ENCODE assay signal across 20 cellular contexts in the genomic region with DNA sequence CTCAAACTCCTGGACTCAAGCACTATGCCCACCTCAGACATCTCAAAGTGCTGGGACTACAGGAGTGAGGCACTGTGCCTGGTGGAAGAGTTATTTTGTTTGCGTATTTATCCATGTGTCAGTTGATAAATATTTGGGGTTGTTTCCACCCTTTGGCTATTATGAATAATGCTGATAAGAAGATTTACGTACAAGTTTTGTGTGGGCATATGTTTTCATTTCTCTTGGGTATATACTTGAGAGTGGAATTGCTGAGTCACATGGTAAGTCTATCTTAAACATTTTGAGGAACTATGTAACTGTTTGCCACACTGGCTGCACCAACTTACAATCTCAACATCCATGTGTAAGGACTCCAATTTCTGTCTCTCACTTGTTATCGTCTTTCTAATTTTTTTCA.
DNase-seq lines count a peak whose midpoint lies in the region; ATAC-seq and TF ChIP-seq lines count a peak whose summit lies in the region.
"Had no signal": no experiment of that assay in that cellular context is flagged by ENCODE, and none has a peak within 500 bp of the region (broad histone marks: within the 10 kb centered on the region; RNA-seq: fewer than 3 reads in every experiment).

No MANE protein-coding gene starts in this region.

- H3K9me2 ChIP-seq in SU-DHL-6 (replicated peaks; ENCODE audit: insufficient read depth, low read length): no peaks in the 10 kb centered on the region

- H3K27me3 Mint-ChIP-seq in IgD-negative memory B cell: no peaks in the 10 kb centered on the region
- H3K27me3 Mint-ChIP-seq: activated CD4-positive, alpha-beta memory T cell treated with anti-CD3 and anti-CD28 coated beads, Interleukin-2, amount 10 ng/mL, durations not matched to agents 7 days and 5 days had no signal

- peaks cover 2% of the 10 kb centered on the region for H3K36me3 Mint-ChIP-seq in IgD-negative memory B cell

- no peaks in the 10 kb centered on the region for H4K20me1 ChIP-seq in SU-DHL-6 (ENCODE audit: low read depth, low read length)

- H3K27ac ChIP-seq in ACC112 (ENCODE audit: low read depth, low read length) (peak overlapping the region; percentile 38), SU-DHL-6 (ENCODE audit: low read depth, low read length) (peak overlapping the region; percentile 99)
- H3K27ac ChIP-seq: stomach, VCaP had no signal

- H3K27ac Mint-ChIP-seq in IgD-negative memory B cell: peak overlapping the region in 2 of 3 donors; percentile 18 to 48
- H3K27ac Mint-ChIP-seq: activated CD4-positive, alpha-beta memory T cell treated with anti-CD3 and anti-CD28 coated beads, Interleukin-2, amount 10 ng/mL, durations not matched to agents 7 days and 5 days; mesothelial cell of epicardium had no signal

- peaks cover 94% of the 10 kb centered on the region for H3F3A ChIP-seq in SU-DHL-6 (ENCODE audit: insufficient read depth)

- H3K4me2 ChIP-seq in SU-DHL-6 (ENCODE audit: low read depth, low read length, poor library complexity, severe bottlenecking): peak overlapping the region; percentile 99

- H3K9ac ChIP-seq in SU-DHL-6 (ENCODE audit: low read length): peak overlapping the region; percentile 80

- peak; percentile 44 to 71 for DNase-seq in cardiac fibroblast (ENCODE audit: low read depth in 2 of 2)
- DNase-seq in NCI-H2227 treated with DMSO at 0.1 percent for 48 hours (lab: John Stamatoyannopoulos, UW): no peak
- no peak for DNase-seq in activated gamma-delta T cell (lab: John Stamatoyannopoulos, UW)
- DNase-seq in activated CD4-positive, CD25-positive, alpha-beta regulatory T cell (lab: John Stamatoyannopoulos, UW): no peak
- DNase-seq: activated CD4-positive, alpha-beta memory T cell treated with anti-CD3 and anti-CD28 coated beads, Interleukin-2, amount 10 ng/mL, durations not matched to agents 7 days and 5 days; activated T-cell treated with anti-CD3 and anti-CD28 coated beads, Interleukin-2, amount 50 U/mL, for 48 hours; central memory CD4-positive, alpha-beta T cell; foreskin melanocyte; kidney glomerular epithelial cell; NCI-H2029; NCI-H510A treated with DMSO at 0.1 percent for 48 hours; stomach had no signal

- TF ChIP-seq CTCF in SU-DHL-6 (IDR thresholded peaks at IDR 0.05; ENCODE audit: insufficient read depth, low read length, poor library complexity, severe bottlenecking) (no peak), cardiac fibroblast (IDR thresholded peaks at IDR 0.05; ENCODE audit: low read depth, low read length) (no peak)

- H3K4me3 Mint-ChIP-seq in IgD-negative memory B cell: no peak overlapping the region
- H3K4me3 Mint-ChIP-seq: activated CD4-positive, alpha-beta memory T cell treated with anti-CD3 and anti-CD28 coated beads, Interleukin-2, amount 10 ng/mL, durations not matched to agents 7 days and 5 days; mesothelial cell of epicardium; neural crest cell had no signal

- no peaks in the 10 kb centered on the region for H3K9me3 ChIP-seq in SU-DHL-6 (ENCODE audit: insufficient read depth, low read length)
- H3K9me3 ChIP-seq: stomach had no signal

- H3K27me3 ChIP-seq in ACC112 (ENCODE audit: insufficient read depth, low read length): no peaks in the 10 kb centered on the region
- no peaks in the 10 kb centered on the region for H3K27me3 ChIP-seq in SU-DHL-6 (ENCODE audit: low read length)
- H3K27me3 ChIP-seq: stomach had no signal

- no peaks in the 10 kb centered on the region for H3K79me2 ChIP-seq in ACC112 (ENCODE audit: control insufficient read depth, insufficient read depth, low read length, unreplicated experiment)
- H3K79me2 ChIP-seq in SU-DHL-6 (ENCODE audit: insufficient read depth, low read length): peaks cover 62% of the 10 kb centered on the region

- H3K36me3 ChIP-seq in ACC112 (ENCODE audit: insufficient read depth, low read length) (peaks cover 9% of the 10 kb centered on the region; the same call in 1 of the 2 replicates), SU-DHL-6 (ENCODE audit: low read length) (peaks cover 11% of the 10 kb centered on the region; the same call in 1 of the 2 replicates)
- H3K36me3 ChIP-seq: stomach had no signal

- H3K4me1 Mint-ChIP-seq in IgD-negative memory B cell: peaks cover 20 to 37% (median 33%) of the 10 kb centered on the region in 3 donors
- H3K4me1 Mint-ChIP-seq: mesothelial cell of epicardium, neural crest cell had no signal

- H3K4me3 ChIP-seq in ACC112 (ENCODE audit: low read depth, low read length) (no peak overlapping the region), SU-DHL-6 (ENCODE audit: insufficient read depth, low read length, poor library complexity, severe bottlenecking) (no peak overlapping the region), cardiac fibroblast (replicated peaks in 1 of 2; ENCODE audit: low read depth in 2 of 2, low read length in 2 of 2) (no peak overlapping the region)
- H3K4me3 ChIP-seq: stomach had no signal

- H3K9me3 Mint-ChIP-seq in IgD-negative memory B cell: peaks cover 0 to 7% (median 0%) of the 10 kb centered on the region in 3 donors
- H3K9me3 Mint-ChIP-seq: activated CD4-positive, alpha-beta memory T cell treated with anti-CD3 and anti-CD28 coated beads, Interleukin-2, amount 10 ng/mL, durations not matched to agents 7 days and 5 days; neural crest cell had no signal

- H3K4me1 ChIP-seq in ACC112 (ENCODE audit: control insufficient read depth, insufficient read depth, low read length, unreplicated experiment): peaks cover 13% of the 10 kb centered on the region
- H3K4me1 ChIP-seq: stomach had no signal

- ATAC-seq in HG02610 (IDR thresholded peaks at IDR 0.05; ENCODE audit: unreplicated experiment): no peak
- ATAC-seq: Panc1 had no signal

- H2AFZ ChIP-seq in ACC112 (ENCODE audit: low read length, unreplicated experiment) (no peak overlapping the region), SU-DHL-6 (ENCODE audit: low read depth, low read length, severe bottlenecking) (no peak overlapping the region)

Comparison
In these comparisons a context has a peak if more than half of its experiments do, and no peak if none do; other contexts are left out.
1. DNase-seq: peak in cardiac fibroblast (2 of 2); none in NCI-H2227 treated with DMSO at 0.1 percent for 48 hours (single experiment), activated gamma-delta T cell (single experiment) and activated CD4-positive, CD25-positive, alpha-beta regulatory T cell (0 of 4).